24 cellular contexts compared by ENCODE assay signal in the genomic region with DNA sequence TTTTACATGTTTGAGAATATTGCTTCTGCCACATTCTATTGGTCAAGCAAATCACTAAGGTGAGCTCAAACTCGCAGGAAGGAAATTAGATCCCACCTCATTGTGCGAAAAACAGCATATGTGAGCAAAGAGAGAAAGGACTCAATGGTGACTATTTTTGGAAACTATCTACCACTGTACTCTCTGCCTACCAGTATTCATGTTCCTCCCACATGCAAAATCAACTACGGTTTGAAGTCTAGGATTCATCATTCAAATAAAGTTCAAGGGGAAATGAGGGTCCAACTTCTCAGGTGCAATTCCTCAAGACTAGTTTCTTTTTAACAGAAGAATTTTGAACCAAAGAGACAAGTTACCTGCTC.
DNase-seq lines count a peak whose midpoint lies in the region; ATAC-seq, FAIRE-seq and TF ChIP-seq lines count a peak whose summit lies in the region.
"Had no signal": no experiment of that assay in that cellular context is flagged by ENCODE, and none has a peak within 500 bp of the region (broad histone marks: within the 10 kb centered on the region; RNA-seq: fewer than 3 reads in every experiment).

No MANE protein-coding gene starts in this region.

- ATAC-seq in naive thymus-derived CD4-positive, alpha-beta T cell = no peak
- no peak for ATAC-seq in natural killer cell

- H3K4me1 ChIP-seq in breast epithelium = no peaks in the 10 kb centered on the region
- H3K4me1 ChIP-seq in astrocyte (ENCODE audit: insufficient read depth, low read length) = peaks cover 18% of the 10 kb centered on the region
- no peaks in the 10 kb centered on the region for H3K4me1 ChIP-seq in hepatocyte (ENCODE audit: insufficient read depth)
- H3K4me1 ChIP-seq in tibial artery = peaks cover 0 to 20% (median 0%) of the 10 kb centered on the region in 4 donors
- no peaks in the 10 kb centered on the region for H3K4me1 ChIP-seq in naive thymus-derived CD4-positive, alpha-beta T cell (ENCODE audit: control insufficient read depth in 2 of 2, insufficient read depth in 2 of 2, low read length in 2 of 2)
- no peaks in the 10 kb centered on the region for H3K4me1 ChIP-seq in small intestine (ENCODE audit: control insufficient read depth in 2 of 2, insufficient read depth in 1 of 2, low read depth in 1 of 2, low read length in 1 of 2)
- H3K4me1 ChIP-seq: ascending aorta, BLaER1, colonic mucosa had no signal

- no peaks in the 10 kb centered on the region for H3K36me3 Mint-ChIP-seq in MCF 10A (ENCODE audit: insufficient read depth, unreplicated experiment)
- H3K36me3 Mint-ChIP-seq in astrocyte (ENCODE audit: low read depth, unreplicated experiment) = no peaks in the 10 kb centered on the region
- H3K36me3 Mint-ChIP-seq in naive thymus-derived CD4-positive, alpha-beta T cell = no peaks in the 10 kb centered on the region
- no peaks in the 10 kb centered on the region for H3K36me3 Mint-ChIP-seq in natural killer cell
- H3K36me3 Mint-ChIP-seq: neural progenitor cell, type B pancreatic cell had no signal

- no peak overlapping the region for H3K27ac ChIP-seq in breast epithelium
- H3K27ac ChIP-seq in astrocyte (ENCODE audit: low read depth, low read length) = peak overlapping the region; percentile 92
- H3K27ac ChIP-seq in hepatocyte = peak overlapping the region; percentile 46
- H3K27ac ChIP-seq in tibial artery = peak overlapping the region; percentile 30 to 38
- no peak overlapping the region for H3K27ac ChIP-seq in naive thymus-derived CD4-positive, alpha-beta T cell (ENCODE audit: low read depth, low read length)
- H3K27ac ChIP-seq in small intestine (ENCODE audit: low read depth in 1 of 2, low read length in 1 of 2) = peak overlapping the region in 1 of 2 donors; percentile 32
- H3K27ac ChIP-seq: 22Rv1, BLaER1, colonic mucosa, neural progenitor cell had no signal

- H3K4me3 Mint-ChIP-seq in MCF 10A (ENCODE audit: unreplicated experiment) = peak overlapping the region; percentile 1
- H3K4me3 Mint-ChIP-seq in astrocyte (ENCODE audit: unreplicated experiment) = no peak overlapping the region
- H3K4me3 Mint-ChIP-seq in naive thymus-derived CD4-positive, alpha-beta T cell = no peak overlapping the region
- no peak overlapping the region for H3K4me3 Mint-ChIP-seq in natural killer cell
- H3K4me3 Mint-ChIP-seq: activated CD4-positive, alpha-beta memory T cell treated with anti-CD3 and anti-CD28 coated beads, Interleukin-2, amount 10 ng/mL, durations not matched to agents 7 days and 5 days; neural progenitor cell; type B pancreatic cell had no signal

- H3K4me3 ChIP-seq in breast epithelium (no peak overlapping the region), astrocyte (ENCODE audit: insufficient read depth, low read depth, low read length) (peak overlapping the region; percentile 41), hepatocyte (no peak overlapping the region), tibial artery (no peak overlapping the region), small intestine (ENCODE audit: low read depth in 1 of 2, low read length in 2 of 2) (no peak overlapping the region)
- H3K4me3 ChIP-seq in naive thymus-derived CD4-positive, alpha-beta T cell (ENCODE audit: low read length) = no peak overlapping the region
- H3K4me3 ChIP-seq: BLaER1, colonic mucosa, neural progenitor cell had no signal

- H3K36me3 ChIP-seq in breast epithelium = no peaks in the 10 kb centered on the region
- no peaks in the 10 kb centered on the region for H3K36me3 ChIP-seq in astrocyte (ENCODE audit: insufficient read depth, low read length)
- no peaks in the 10 kb centered on the region for H3K36me3 ChIP-seq in hepatocyte (replicated peaks; ENCODE audit: insufficient read depth, low read depth)
- H3K36me3 ChIP-seq in tibial artery = no peaks in the 10 kb centered on the region
- no peaks in the 10 kb centered on the region for H3K36me3 ChIP-seq in naive thymus-derived CD4-positive, alpha-beta T cell (ENCODE audit: control insufficient read depth in 2 of 3, insufficient read depth in 3 of 3, low read length in 3 of 3)
- H3K36me3 ChIP-seq in small intestine (ENCODE audit: control insufficient read depth in 2 of 2, insufficient read depth in 2 of 2, low read length in 2 of 2) = no peaks in the 10 kb centered on the region
- H3K36me3 ChIP-seq: ascending aorta, BLaER1, colonic mucosa, neural progenitor cell had no signal

- no peaks in the 10 kb centered on the region for H3K9me3 ChIP-seq in breast epithelium
- no peaks in the 10 kb centered on the region for H3K9me3 ChIP-seq in astrocyte (ENCODE audit: insufficient read depth, low read depth, low read length)
- no peaks in the 10 kb centered on the region for H3K9me3 ChIP-seq in hepatocyte (ENCODE audit: low read depth)
- no peaks in the 10 kb centered on the region for H3K9me3 ChIP-seq in tibial artery
- H3K9me3 ChIP-seq in naive thymus-derived CD4-positive, alpha-beta T cell (ENCODE audit: control insufficient read depth in 2 of 3, low read length in 3 of 3) = no peaks in the 10 kb centered on the region
- H3K9me3 ChIP-seq in small intestine (ENCODE audit: control insufficient read depth, low read depth) = no peaks in the 10 kb centered on the region
- H3K9me3 ChIP-seq: ascending aorta, BLaER1, colonic mucosa had no signal

- H3K9me3 Mint-ChIP-seq in MCF 10A (ENCODE audit: unreplicated experiment) (no peaks in the 10 kb centered on the region), astrocyte (ENCODE audit: unreplicated experiment) (no peaks in the 10 kb centered on the region), natural killer cell (no peaks in the 10 kb centered on the region)
- H3K9me3 Mint-ChIP-seq in naive thymus-derived CD4-positive, alpha-beta T cell = no peaks in the 10 kb centered on the region
- H3K9me3 Mint-ChIP-seq: activated CD4-positive, alpha-beta memory T cell treated with anti-CD3 and anti-CD28 coated beads, Interleukin-2, amount 10 ng/mL, durations not matched to agents 7 days and 5 days; neural progenitor cell; type B pancreatic cell had no signal

- no peaks in the 10 kb centered on the region for H3K9me2 ChIP-seq in hepatocyte (replicated peaks; ENCODE audit: insufficient read depth)

- TF ChIP-seq CTCF in MCF 10A (IDR thresholded peaks at IDR 0.05; ENCODE audit: unreplicated experiment) (no peak), breast epithelium (IDR thresholded peaks at IDR 0.05) (no peak), astrocyte (IDR thresholded peaks at IDR 0.05; ENCODE audit: insufficient read depth, low read depth, low read length) (no peak), hepatocyte (IDR thresholded peaks at IDR 0.05; ENCODE audit: poor library complexity) (no peak), tibial artery (IDR thresholded peaks at IDR 0.05) (no peak), natural killer cell (IDR thresholded peaks at IDR 0.05) (no peak)

- H3K27me3 Mint-ChIP-seq in MCF 10A (ENCODE audit: insufficient read depth, unreplicated experiment) = no peaks in the 10 kb centered on the region
- no peaks in the 10 kb centered on the region for H3K27me3 Mint-ChIP-seq in astrocyte (ENCODE audit: low read depth, unreplicated experiment)
- H3K27me3 Mint-ChIP-seq in naive thymus-derived CD4-positive, alpha-beta T cell = peaks cover 0 to 14% (median 12%) of the 10 kb centered on the region in 5 donors
- H3K27me3 Mint-ChIP-seq in natural killer cell (ENCODE audit: low read depth in 2 of 2) = peaks cover 0 to 3% of the 10 kb centered on the region in 2 donors
- H3K27me3 Mint-ChIP-seq: type B pancreatic cell had no signal

- no peaks in the 10 kb centered on the region for H3K79me2 ChIP-seq in astrocyte (ENCODE audit: insufficient read depth, low read length)
- H3K79me2 ChIP-seq in hepatocyte = no peaks in the 10 kb centered on the region

- H3K4me2 ChIP-seq in astrocyte (ENCODE audit: low read length) = peak overlapping the region; percentile 84
- H3K4me2 ChIP-seq in hepatocyte = peak overlapping the region; percentile 59
- H3K4me2 ChIP-seq: BLaER1, neural progenitor cell had no signal

- CTCF ChIA-PET in MCF 10A (lab: Yijun Ruan, JAX) = interaction anchor here (0.8 to 1.4 kb wide), 3 partner anchors 8 to 78 kb away, joined by 3 to 5 read pairs (median 4); no protein-coding TSS in a partner anchor
- CTCF ChIA-PET in naive thymus-derived CD4-positive, alpha-beta T cell (lab: Charles Lee) = no interaction called here

- DNase-seq in MCF 10A (ENCODE audit: unreplicated experiment) (no peak), breast epithelium (ENCODE audit: low spot score in 2 of 2) (no peak), astrocyte (ENCODE audit: low read depth) (no peak), hepatocyte (ENCODE audit: low spot score) (no peak), tibial artery (no peak), natural killer cell (no peak), small intestine (no peak)
- no peak for DNase-seq in naive thymus-derived CD4-positive, alpha-beta T cell
- DNase-seq: activated CD4-positive, alpha-beta memory T cell treated with anti-CD3 and anti-CD28 coated beads, Interleukin-2, amount 10 ng/mL, durations not matched to agents 7 days and 5 days; activated CD4-positive, CD25-positive, alpha-beta regulatory T cell; activated naive CD4-positive, alpha-beta T cell treated with Interleukin-2 at 50 U/mL for 16 hours; activated T-cell treated with anti-CD3 and anti-CD28 coated beads, Interleukin-2, amount 50 U/mL, for 1 hour; NCI-H1417 treated with DMSO at 0.1 percent for 48 hours; NCI-H2171; NCI-H526 treated with DMSO at 0.1 percent for 48 hours; SHP77; stimulated activated naive CD4-positive, alpha-beta T cell treated with Interleukin-2 at 50 U/mL for 16 hours had no signal

- peak overlapping the region; percentile 65 for H3K9ac ChIP-seq in astrocyte (ENCODE audit: low read length)
- H3K9ac ChIP-seq: BLaER1, neural progenitor cell had no signal

- intact Hi-C loops in MCF 10A (cut with micrococcal nuclease) (no loop called here), breast epithelium (cut with DNase I; ENCODE audit: low total_unique reads) (no loop called here), tibial artery (cut with DNase I; ENCODE audit: low total_unique reads) (no loop called here), natural killer cell (cut with micrococcal nuclease) (no loop called here)
- intact Hi-C loops in naive thymus-derived CD4-positive, alpha-beta T cell (cut with micrococcal nuclease) = no loop called here

- H4K20me1 ChIP-seq in astrocyte (ENCODE audit: insufficient read depth, low read length) = no peaks in the 10 kb centered on the region
- no peaks in the 10 kb centered on the region for H4K20me1 ChIP-seq in hepatocyte (ENCODE audit: insufficient read depth, poor library complexity, severe bottlenecking)
- H4K20me1 ChIP-seq: BLaER1 had no signal

- no peaks in the 10 kb centered on the region for H3K27me3 ChIP-seq in breast epithelium
- H3K27me3 ChIP-seq in astrocyte (ENCODE audit: insufficient read depth, low read length) = no peaks in the 10 kb centered on the region
- H3K27me3 ChIP-seq in hepatocyte = no peaks in the 10 kb centered on the region
- H3K27me3 ChIP-seq in tibial artery = no peaks in the 10 kb centered on the region
- no peaks in the 10 kb centered on the region for H3K27me3 ChIP-seq in naive thymus-derived CD4-positive, alpha-beta T cell (ENCODE audit: control insufficient read depth in 2 of 2, insufficient read depth in 2 of 2, low read length in 2 of 2)
- no peaks in the 10 kb centered on the region for H3K27me3 ChIP-seq in small intestine (ENCODE audit: control insufficient read depth in 2 of 2, insufficient read depth in 2 of 2, low read length in 2 of 2)
- H3K27me3 ChIP-seq: ascending aorta, BLaER1, colonic mucosa, neural progenitor cell had no signal

- POLR2A ChIA-PET in MCF 10A (lab: Yijun Ruan, JAX) = interaction anchor here (1.0 to 1.6 kb wide), 4 partner anchors 9 to 65 kb away, joined by 3 to 5 read pairs (median 4); a partner anchor contains a TSS
- POLR2A ChIA-PET in naive thymus-derived CD4-positive, alpha-beta T cell (lab: Charles Lee) = no interaction called here

- FAIRE-seq in astrocyte (lab: Jason Lieb, UNC) (no peak), small intestine (lab: Jason Lieb, UNC) (no peak)
- FAIRE-seq: H1 had no signal

- WGBS in hepatocyte (ENCODE audit: low lambda C conversion rate, missing lambda C conversion rate) = 95% methylated on average over 3 of the region's 3 CpGs
- 68 to 83% (median 72%) methylated on average over 3 of the region's 3 CpGs for WGBS in small intestine, 3 donors

- peak overlapping the region; percentile 77 for H2AFZ ChIP-seq in astrocyte (ENCODE audit: low read depth, low read length)
- H2AFZ ChIP-seq in hepatocyte = no peak overlapping the region
- H2AFZ ChIP-seq: neural progenitor cell had no signal

- BruUV-seq in MCF 10A (replicated peaks; lab: Mats Ljungman, UMichigan) = no TSS peak

- H3K4me1 Mint-ChIP-seq in MCF 10A (ENCODE audit: insufficient read depth, unreplicated experiment) (peaks cover 15% of the 10 kb centered on the region), astrocyte (ENCODE audit: low read depth, unreplicated experiment) (peaks cover 26% of the 10 kb centered on the region), natural killer cell (peaks cover 0 to 5% of the 10 kb centered on the region in 2 donors)
- peaks cover 0 to 2% (median 0%) of the 10 kb centered on the region in 7 donors for H3K4me1 Mint-ChIP-seq in naive thymus-derived CD4-positive, alpha-beta T cell
- H3K4me1 Mint-ChIP-seq: activated CD4-positive, alpha-beta memory T cell treated with anti-CD3 and anti-CD28 coated beads, Interleukin-2, amount 10 ng/mL, durations not matched to agents 7 days and 5 days; neural progenitor cell had no signal

- H3K27ac Mint-ChIP-seq in MCF 10A (ENCODE audit: low read depth, unreplicated experiment) (peak overlapping the region; percentile 28), astrocyte (ENCODE audit: unreplicated experiment) (peak overlapping the region; percentile 88), natural killer cell (no peak overlapping the region)
- no peak overlapping the region for H3K27ac Mint-ChIP-seq in naive thymus-derived CD4-positive, alpha-beta T cell
- H3K27ac Mint-ChIP-seq: activated CD4-positive, alpha-beta memory T cell treated with anti-CD3 and anti-CD28 coated beads, Interleukin-2, amount 10 ng/mL, durations not matched to agents 7 days and 5 days; neural progenitor cell; type B pancreatic cell had no signal

- no peak for TF ChIP-seq POLR2A in breast epithelium (IDR thresholded peaks at IDR 0.05)

Comparison
In these comparisons a context has a peak if more than half of its experiments do, and no peak if none do; other contexts are left out.
1. H3K27ac Mint-ChIP-seq: peak in MCF 10A (single experiment) and astrocyte (single experiment); none in naive thymus-derived CD4-positive, alpha-beta T cell (0 of 9) and natural killer cell (0 of 2).
2. H3K27ac ChIP-seq: peak in astrocyte (single experiment), hepatocyte (single experiment) and tibial artery (2 of 2); none in breast epithelium (0 of 2) and naive thymus-derived CD4-positive, alpha-beta T cell (single experiment).